ENCODE assay signal across 24 cellular contexts in genomic region chr5:139759219-139759721, GRCh38. TPM values are rescaled to one million over a fixed set of nuclear protein-coding genes. Genes with fewer than 3 reads are reported as not detected.
DNase-seq lines count a peak whose midpoint lies in the region; TF ChIP-seq lines count a peak whose summit lies in the region.
"Had no signal": no experiment of that assay in that cellular context is flagged by ENCODE, and none has a peak within 500 bp of the region (broad histone marks: within the 10 kb centered on the region; RNA-seq: fewer than 3 reads in every experiment).

No MANE protein-coding gene starts in this region.

- H3K27me3 Mint-ChIP-seq in endodermal cell (ENCODE audit: insufficient read depth): peaks cover 82% of the 10 kb centered on the region

- H3K27me3 ChIP-seq in endodermal cell (ENCODE audit: control insufficient read depth, insufficient read depth, low read length, poor library complexity, severe bottlenecking) (peaks cover 60% of the 10 kb centered on the region), esophagus muscularis mucosa (peaks cover 0 to 52% (median 28%) of the 10 kb centered on the region in 4 donors)

- no peaks in the 10 kb centered on the region for H3K9me3 ChIP-seq in endodermal cell (ENCODE audit: control insufficient read depth, low read length)
- no peaks in the 10 kb centered on the region for H3K9me3 ChIP-seq in esophagus muscularis mucosa
- H3K9me3 ChIP-seq: right atrium auricular region, thoracic aorta had no signal

- no peak overlapping the region for H3K4me3 Mint-ChIP-seq in endodermal cell
- H3K4me3 Mint-ChIP-seq: activated naive CD8-positive, alpha-beta T cell treated with anti-CD3 and anti-CD28 coated beads for 36 hours; activated T-helper 17 cell treated with anti-CD3 and anti-CD28 coated beads, Interleukin-2, amount 50 U/mL, for 72 hours; IgD-negative memory B cell; memory B cell; naive thymus-derived CD8-positive, alpha-beta T cell had no signal

- H3K4me1 ChIP-seq in endodermal cell (ENCODE audit: control insufficient read depth, insufficient read depth, low read length) (no peaks in the 10 kb centered on the region), esophagus muscularis mucosa (peaks cover 9 to 16% (median 13%) of the 10 kb centered on the region in 4 donors)
- H3K4me1 ChIP-seq: foreskin keratinocyte had no signal

- H3K36me3 Mint-ChIP-seq in endodermal cell (ENCODE audit: low read depth): no peaks in the 10 kb centered on the region
- H3K36me3 Mint-ChIP-seq: activated naive CD8-positive, alpha-beta T cell treated with anti-CD3 and anti-CD28 coated beads for 36 hours; IgD-negative memory B cell; memory B cell had no signal

- no peak overlapping the region for H3K9ac ChIP-seq in endodermal cell (ENCODE audit: extremely low read depth, low read length, poor library complexity, severe bottlenecking)

- TF ChIP-seq CTCF in endodermal cell (conservative IDR thresholded peaks at IDR 0.05) (no peak), lower leg skin (IDR thresholded peaks at IDR 0.05) (no peak), esophagus muscularis mucosa (IDR thresholded peaks at IDR 0.05) (no peak)

- 85 to 93% methylated on average over 15 to 36 of the region's 36 CpGs for WGBS in endodermal cell (ENCODE audit: insufficient coverage in 1 of 2, insufficient read length in 1 of 2), 2 experiments
- WGBS in lower leg skin, 2 donors: 71 to 82% methylated on average over 35 of the region's 36 CpGs
- WGBS in esophagus muscularis mucosa: 69% methylated on average over 35 of the region's 36 CpGs

- peak; percentile 20 for DNase-seq in CD1c-positive myeloid dendritic cell (ENCODE audit: extremely low spot score)
- peak; percentile 73 for DNase-seq in NCI-H82 (lab: John Stamatoyannopoulos, UW)
- peak; percentile 50 for DNase-seq in endodermal cell
- peak in 6 of 10 donors; percentile 40 to 92 (median 82) for DNase-seq in posterior cingulate gyrus
- DNase-seq in stimulated activated CD4-positive, alpha-beta T cell treated with anti-CD3 and anti-CD28 coated beads, Interleukin-2, amount 100 ng/mL, for 24 hours: no peak
- DNase-seq in lower leg skin (ENCODE audit: low spot score in 2 of 2): no peak
- no peak for DNase-seq in esophagus muscularis mucosa (ENCODE audit: extremely low spot score)
- no peak for DNase-seq in KBM-7
- DNase-seq: activated CD4-positive, alpha-beta T cell treated with anti-CD3 and anti-CD28 coated beads for 1 hour; activated naive CD8-positive, alpha-beta T cell treated with anti-CD3 and anti-CD28 coated beads for 36 hours; brain microvascular endothelial cell; foreskin keratinocyte; NCI-H187 treated with DMSO at 0.1 percent for 48 hours; PC-3; T1000 had no signal

- in situ Hi-C loops in KBM-7 (cut with MboI; ENCODE audit: low pct_unique_long_range_greater_than_20kb, low sequenced_read_pairs): no loop called here

- peaks cover 20% of the 10 kb centered on the region for H3K4me1 Mint-ChIP-seq in endodermal cell

- TF ChIP-seq POLR2A in lower leg skin (IDR thresholded peaks at IDR 0.05) (no peak), esophagus muscularis mucosa (IDR thresholded peaks at IDR 0.05; ENCODE audit: low read depth) (no peak)

- H3K27ac Mint-ChIP-seq in endodermal cell: no peak overlapping the region
- H3K27ac Mint-ChIP-seq: activated naive CD8-positive, alpha-beta T cell treated with anti-CD3 and anti-CD28 coated beads for 36 hours; activated T-helper 17 cell treated with anti-CD3 and anti-CD28 coated beads, Interleukin-2, amount 50 U/mL, for 72 hours; memory B cell; naive thymus-derived CD8-positive, alpha-beta T cell had no signal

- peak overlapping the region; percentile 64 for H3K27ac ChIP-seq in endodermal cell (ENCODE audit: low read depth, low read length)
- no peak overlapping the region for H3K27ac ChIP-seq in esophagus muscularis mucosa (replicated peaks in 1 of 4)
- H3K27ac ChIP-seq: brain microvascular endothelial cell, coronary artery, foreskin keratinocyte, right atrium auricular region, thoracic aorta had no signal

- intact Hi-C loops in posterior cingulate gyrus (cut with DNase I) (no loop called here), lower leg skin (cut with DNase I; ENCODE audit: low total_unique reads) (no loop called here), esophagus muscularis mucosa (cut with DNase I) (no loop called here)

- TF ChIP-seq EP300 in esophagus muscularis mucosa (IDR thresholded peaks at IDR 0.05): no peak

- H3K36me3 ChIP-seq in endodermal cell (ENCODE audit: control insufficient read depth, insufficient read depth, low read length): no peaks in the 10 kb centered on the region
- H3K36me3 ChIP-seq in esophagus muscularis mucosa: no peaks in the 10 kb centered on the region
- H3K36me3 ChIP-seq: brain microvascular endothelial cell, right atrium auricular region, thoracic aorta had no signal

- H3K4me3 ChIP-seq in endodermal cell (ENCODE audit: low read length) (no peak overlapping the region), lower leg skin (ENCODE audit: low read depth, poor library complexity, severe bottlenecking) (no peak overlapping the region), esophagus muscularis mucosa (no peak overlapping the region)
- H3K4me3 ChIP-seq: coronary artery, right atrium auricular region, thoracic aorta had no signal

- H3K9me3 Mint-ChIP-seq in endodermal cell: no peaks in the 10 kb centered on the region
- H3K9me3 Mint-ChIP-seq: activated naive CD8-positive, alpha-beta T cell treated with anti-CD3 and anti-CD28 coated beads for 36 hours; activated T-helper 17 cell treated with anti-CD3 and anti-CD28 coated beads, Interleukin-2, amount 50 U/mL, for 72 hours; IgD-negative memory B cell; memory B cell had no signal

RNA-seq across cellular contexts. Expression of gene PSD2, which starts 36.3 kb away (rescaled TPM):
- total RNA-seq in endodermal cell: 1 to 10 TPM in 1 of 2 donors, under 1 TPM in 1; 0.55 to 2.5 TPM
- 2.0 TPM for polyA plus RNA-seq in endodermal cell (2013, experiment 1 of 2)
- polyA plus RNA-seq in endodermal cell (2013, experiment 2 of 2): 2.0 TPM
- total RNA-seq in lower leg skin: under 1 TPM; 0.15 to 0.30 (median 0.16) TPM
- total RNA-seq in esophagus muscularis mucosa: under 1 TPM in 3 of 4 donors, not detected in 1; under 0.01 to 0.17 (median 0.13) TPM
- total RNA-seq: activated naive CD8-positive, alpha-beta T cell treated with anti-CD3 and anti-CD28 coated beads for 36 hours; activated T-helper 17 cell treated with anti-CD3 and anti-CD28 coated beads, Interleukin-2, amount 50 U/mL, for 72 hours; endothelial cell of umbilical vein; foreskin keratinocyte; PC-3 had no signal
- polyA plus RNA-seq: endothelial cell of umbilical vein, foreskin keratinocyte, IgD-negative memory B cell, keratinocyte had no signal

Comparison
In these comparisons a context has a peak if more than half of its experiments do, and no peak if none do; other contexts are left out.
1. DNase-seq: peak in CD1c-positive myeloid dendritic cell (single experiment), NCI-H82 (single experiment), endodermal cell (single experiment) and posterior cingulate gyrus (6 of 10); none in stimulated activated CD4-positive, alpha-beta T cell treated with anti-CD3 and anti-CD28 coated beads, Interleukin-2, amount 100 ng/mL, for 24 hours (0 of 2), lower leg skin (0 of 2), esophagus muscularis mucosa (single experiment) and KBM-7 (single experiment).